Comparison of ENCODE assay signal across 14 cellular contexts in the genomic region with DNA sequence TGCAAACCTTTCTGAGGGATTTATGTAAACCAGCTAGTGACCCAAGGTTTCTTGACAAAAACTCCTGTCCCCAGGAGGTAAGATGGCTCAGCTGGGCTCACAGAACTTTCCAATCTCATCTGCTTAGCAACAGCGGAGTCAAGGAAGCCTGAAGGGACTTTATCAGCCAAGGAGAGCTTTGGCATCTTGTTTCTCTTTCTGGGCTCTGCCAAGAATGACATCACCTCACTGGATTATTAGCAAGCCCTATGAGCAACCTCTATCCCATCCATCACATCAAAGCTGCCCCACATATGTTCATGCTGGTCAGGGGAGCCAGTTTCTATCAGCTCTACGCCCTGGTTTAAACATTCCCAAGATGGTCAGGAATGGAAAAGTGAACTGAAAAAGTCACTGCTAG.
A peak's percentile ranks its signal among the peaks of the same experiment; 100 is the strongest.
DNase-seq lines count a peak whose midpoint lies in the region; ATAC-seq and TF ChIP-seq lines count a peak whose summit lies in the region.
"Had no signal": no experiment of that assay in that cellular context is flagged by ENCODE, and none has a peak within 500 bp of the region (broad histone marks: within the 10 kb centered on the region; RNA-seq: fewer than 3 reads in every experiment).

No MANE protein-coding gene starts in this region.

- no peak overlapping the region for H3K14ac ChIP-seq in IMR-90 (replicated peaks; ENCODE audit: low read depth, low read length)

- no peak overlapping the region for H3K18ac ChIP-seq in IMR-90 (ENCODE audit: low read depth, low read length)

- no peaks in the 10 kb centered on the region for H3K9me1 ChIP-seq in IMR-90 (ENCODE audit: insufficient read depth, low read length)

- no peak overlapping the region for H4K91ac ChIP-seq in IMR-90 (ENCODE audit: insufficient read depth, low read depth, low read length)

- H4K5ac ChIP-seq in IMR-90 (ENCODE audit: low read depth, low read length): no peak overlapping the region

- dilution Hi-C loops in IMR-90 (cut with HindIII; ENCODE audit: low sequenced_read_pairs, unreplicated experiment): no loop called here

- H3K9me3 ChIP-seq in IMR-90 (ENCODE audit: control insufficient read depth, insufficient read depth, low read length) (no peaks in the 10 kb centered on the region), left lung (no peaks in the 10 kb centered on the region)
- H3K9me3 ChIP-seq: prostate gland, vagina had no signal

- CTCF ChIA-PET in IMR-90 (lab: Yijun Ruan, JAX): no interaction called here

- H3K56ac ChIP-seq in IMR-90 (ENCODE audit: extremely low read depth, insufficient read depth, low read length): no peak overlapping the region

- H2AFZ ChIP-seq in IMR-90 (replicated peaks; ENCODE audit: low read length, poor library complexity): no peak overlapping the region

- H3K4me1 ChIP-seq in IMR-90 (ENCODE audit: control insufficient read depth, insufficient read depth, low read length) (no peaks in the 10 kb centered on the region), left lung (no peaks in the 10 kb centered on the region)
- H3K4me1 ChIP-seq: prostate gland, vagina had no signal

- no peak overlapping the region for H3K4ac ChIP-seq in IMR-90 (ENCODE audit: low read depth, low read length)

- BruUV-seq in IMR-90 (replicated peaks; lab: Mats Ljungman, UMichigan): no TSS peak

- in situ Hi-C loops in IMR-90 (cut with MboI; ENCODE audit: low sequenced_read_pairs): no loop called here

- peaks cover 6 to 15% of the 10 kb centered on the region in 2 donors for H3K27me3 Mint-ChIP-seq in natural killer cell treated with Interleukin-12 subunit alpha and Interleukin-12 subunit beta and Interleukin-15 and Interleukin-18, amount 100 ng/mL, for 72 hours

- 0 out of 2 replicates have a peak, but pooled peaks have one; percentile 13 for TF ChIP-seq RAD21 in IMR-90 (IDR thresholded peaks at IDR 0.05; ENCODE audit: low read length)

- H2AK5ac ChIP-seq in IMR-90 (ENCODE audit: low read depth, low read length): no peak overlapping the region

- intact Hi-C loops in IMR-90 (cut with micrococcal nuclease) (no loop called here), left lung (cut with DNase I) (no loop called here)

- no peak overlapping the region for H3K9ac ChIP-seq in IMR-90 (ENCODE audit: low read depth, low read length)

- no peak overlapping the region for H3K4me3 Mint-ChIP-seq in natural killer cell treated with Interleukin-12 subunit alpha and Interleukin-12 subunit beta and Interleukin-15 and Interleukin-18, amount 100 ng/mL, for 72 hours
- H3K4me3 Mint-ChIP-seq: activated CD4-positive, alpha-beta T cell treated with anti-CD3 and anti-CD28 coated beads for 36 hours; activated naive CD4-positive, alpha-beta T cell treated with anti-CD3 and anti-CD28 coated beads, Interleukin-2, amount 10 ng/mL, durations not matched to agents 7 days and 5 days; CD14-positive monocyte had no signal

- H3K27ac ChIP-seq in IMR-90 (ENCODE audit: insufficient read depth, low read length) (no peak overlapping the region), left lung (no peak overlapping the region)
- H3K27ac ChIP-seq: prostate gland, vagina had no signal

- H2BK15ac ChIP-seq in IMR-90 (ENCODE audit: low read depth, low read length): no peak overlapping the region

- ATAC-seq in IMR-90 (ENCODE audit: low read depth) (peak; percentile 93), left lung (peak; percentile 64), HG02678 (IDR thresholded peaks at IDR 0.05; ENCODE audit: unreplicated experiment) (no peak), GM21367 (IDR thresholded peaks at IDR 0.05; ENCODE audit: unreplicated experiment) (no peak)
- no peak for ATAC-seq in natural killer cell treated with Interleukin-12 subunit alpha and Interleukin-12 subunit beta and Interleukin-15 and Interleukin-18, amount 100 ng/mL, for 72 hours
- ATAC-seq: activated CD4-positive, alpha-beta T cell treated with anti-CD3 and anti-CD28 coated beads for 36 hours had no signal

- TF ChIP-seq POLR2A in IMR-90 (IDR thresholded peaks at IDR 0.05; ENCODE audit: low read depth, low read length): no peak

- no peak overlapping the region for H4K8ac ChIP-seq in IMR-90 (ENCODE audit: low read depth in 2 of 2, low read length in 2 of 2)

- no peaks in the 10 kb centered on the region for H3K79me1 ChIP-seq in IMR-90 (ENCODE audit: low read depth in 1 of 2, low read length in 2 of 2)

- H3K27me3 ChIP-seq in IMR-90 (ENCODE audit: control insufficient read depth, insufficient read depth, low read length) (no peaks in the 10 kb centered on the region; the same call in 1 of the 2 replicates), left lung (no peaks in the 10 kb centered on the region)
- H3K27me3 ChIP-seq: vagina had no signal

- no peak overlapping the region for H3K4me3 ChIP-seq in AG09309 (ENCODE audit: control insufficient read depth, low read depth, low read length)
- no peak overlapping the region for H3K4me3 ChIP-seq in IMR-90 (ENCODE audit: insufficient read depth, low read depth, low read length)
- no peak overlapping the region for H3K4me3 ChIP-seq in left lung
- H3K4me3 ChIP-seq: prostate gland, vagina had no signal

- no peaks in the 10 kb centered on the region for H3K36me3 ChIP-seq in IMR-90 (ENCODE audit: control insufficient read depth, insufficient read depth, low read length)
- H3K36me3 ChIP-seq in left lung: no peaks in the 10 kb centered on the region
- H3K36me3 ChIP-seq: prostate gland, vagina had no signal

- no peaks in the 10 kb centered on the region for H4K20me1 ChIP-seq in IMR-90 (ENCODE audit: insufficient read depth, low read length)

- H3K4me2 ChIP-seq in IMR-90 (ENCODE audit: low read depth, low read length): no peak overlapping the region

- H2BK120ac ChIP-seq in IMR-90 (ENCODE audit: low read depth, low read length): no peak overlapping the region

- H2BK5ac ChIP-seq in IMR-90 (ENCODE audit: low read depth, low read length, poor library complexity, severe bottlenecking): no peak overlapping the region

- H3K27ac Mint-ChIP-seq in natural killer cell treated with Interleukin-12 subunit alpha and Interleukin-12 subunit beta and Interleukin-15 and Interleukin-18, amount 100 ng/mL, for 72 hours: no peak overlapping the region
- H3K27ac Mint-ChIP-seq: activated CD4-positive, alpha-beta T cell treated with anti-CD3 and anti-CD28 coated beads for 36 hours; activated naive CD4-positive, alpha-beta T cell treated with anti-CD3 and anti-CD28 coated beads, Interleukin-2, amount 10 ng/mL, durations not matched to agents 7 days and 5 days; CD14-positive monocyte had no signal

- TF ChIP-seq CTCF in AG09309 (IDR thresholded peaks at IDR 0.05; ENCODE audit: control insufficient read depth, insufficient read depth, low read depth, low read length, missing control alignments) (no peak), IMR-90 (conservative IDR thresholded peaks at IDR 0.05; ENCODE audit: low read depth, low read length) (no peak), left lung (IDR thresholded peaks at IDR 0.05) (no peak)

- no peaks in the 10 kb centered on the region for H3K9me3 Mint-ChIP-seq in natural killer cell treated with Interleukin-12 subunit alpha and Interleukin-12 subunit beta and Interleukin-15 and Interleukin-18, amount 100 ng/mL, for 72 hours
- H3K9me3 Mint-ChIP-seq: activated naive CD4-positive, alpha-beta T cell treated with anti-CD3 and anti-CD28 coated beads, Interleukin-2, amount 10 ng/mL, durations not matched to agents 7 days and 5 days had no signal

- H2AK9ac ChIP-seq in IMR-90 (replicated peaks; ENCODE audit: low read depth, low read length, poor library complexity): no peak overlapping the region

- H3K36me3 Mint-ChIP-seq in natural killer cell treated with Interleukin-12 subunit alpha and Interleukin-12 subunit beta and Interleukin-15 and Interleukin-18, amount 100 ng/mL, for 72 hours: no peaks in the 10 kb centered on the region
- H3K36me3 Mint-ChIP-seq: activated naive CD4-positive, alpha-beta T cell treated with anti-CD3 and anti-CD28 coated beads, Interleukin-2, amount 10 ng/mL, durations not matched to agents 7 days and 5 days; CD14-positive monocyte had no signal

- POLR2A ChIA-PET in IMR-90 (lab: Charles Lee; ENCODE audit: unreplicated experiment): no interaction called here

- no peak overlapping the region for H2BK20ac ChIP-seq in IMR-90 (ENCODE audit: low read depth, low read length)

- no peak overlapping the region for H3K23ac ChIP-seq in IMR-90 (ENCODE audit: low read depth, low read length)

- no peaks in the 10 kb centered on the region for H3K4me1 Mint-ChIP-seq in natural killer cell treated with Interleukin-12 subunit alpha and Interleukin-12 subunit beta and Interleukin-15 and Interleukin-18, amount 100 ng/mL, for 72 hours (ENCODE audit: low read depth in 2 of 2)
- H3K4me1 Mint-ChIP-seq: activated naive CD4-positive, alpha-beta T cell treated with anti-CD3 and anti-CD28 coated beads, Interleukin-2, amount 10 ng/mL, durations not matched to agents 7 days and 5 days had no signal

- DNase-seq in AG09309 (ENCODE audit: low read depth) (peak; percentile 65), IMR-90 (peak; percentile 97), cerebellar cortex (ENCODE audit: low spot score) (peak; percentile 7), left lung (no peak)
- no peak for DNase-seq in stimulated activated CD4-positive, alpha-beta T cell treated with anti-CD3 and anti-CD28 coated beads, Interleukin-15, amount 100 ng/mL, for 24 hours
- no peak for DNase-seq in natural killer cell treated with Interleukin-12 subunit alpha and Interleukin-12 subunit beta and Interleukin-15 and Interleukin-18, amount 100 ng/mL, for 72 hours (ENCODE audit: low spot score)
- DNase-seq: activated CD4-positive, alpha-beta T cell treated with anti-CD3 and anti-CD28 coated beads for 36 hours; activated naive CD4-positive, alpha-beta T cell treated with anti-CD3 and anti-CD28 coated beads, Interleukin-2, amount 10 ng/mL, durations not matched to agents 7 days and 5 days; kidney had no signal

- no CpG with 5 or more reads among the region's 2 CpGs for WGBS in IMR-90 (ENCODE audit: extremely low coverage in 2 of 2, insufficient read length in 1 of 2), 2 experiments

TF ChIP-seq in IMR-90, 13 proteins besides CTCF, POLR2A, EP300 and RAD21 (continues in another document):
- TF ChIP-seq BHLHE40 (IDR thresholded peaks at IDR 0.05; ENCODE audit: low read depth, low read length): no peak
- TF ChIP-seq RFX5 (IDR thresholded peaks at IDR 0.05; ENCODE audit: low read depth, low read length): peak; percentile 89
- TF ChIP-seq MAFK (IDR thresholded peaks at IDR 0.05; ENCODE audit: low read depth, low read length): no peak
- no peak; the same call in 1 of the 2 replicates for TF ChIP-seq FOS (IDR thresholded peaks at IDR 0.05; ENCODE audit: low read depth, low read length)
- TF ChIP-seq, protein P1, sequence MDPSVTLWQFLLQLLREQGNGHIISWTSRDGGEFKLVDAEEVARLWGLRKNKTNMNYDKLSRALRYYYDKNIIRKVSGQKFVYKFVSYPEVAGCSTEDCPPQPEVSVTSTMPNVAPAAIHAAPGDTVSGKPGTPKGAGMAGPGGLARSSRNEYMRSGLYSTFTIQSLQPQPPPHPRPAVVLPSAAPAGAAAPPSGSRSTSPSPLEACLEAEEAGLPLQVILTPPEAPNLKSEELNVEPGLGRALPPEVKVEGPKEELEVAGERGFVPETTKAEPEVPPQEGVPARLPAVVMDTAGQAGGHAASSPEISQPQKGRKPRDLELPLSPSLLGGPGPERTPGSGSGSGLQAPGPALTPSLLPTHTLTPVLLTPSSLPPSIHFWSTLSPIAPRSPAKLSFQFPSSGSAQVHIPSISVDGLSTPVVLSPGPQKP (IDR thresholded peaks at IDR 0.05; ENCODE audit: borderline replicate concordance, low read depth, low read length): no peak

Comparison
In these comparisons a context has a peak if more than half of its experiments do, and no peak if none do; other contexts are left out.
1. DNase-seq: peak in AG09309 (single experiment), IMR-90 (single experiment) and cerebellar cortex (single experiment); none in left lung (0 of 2), stimulated activated CD4-positive, alpha-beta T cell treated with anti-CD3 and anti-CD28 coated beads, Interleukin-15, amount 100 ng/mL, for 24 hours (single experiment) and natural killer cell treated with Interleukin-12 subunit alpha and Interleukin-12 subunit beta and Interleukin-15 and Interleukin-18, amount 100 ng/mL, for 72 hours (single experiment).
2. ATAC-seq: peak in IMR-90 (single experiment) and left lung (single experiment); none in natural killer cell treated with Interleukin-12 subunit alpha and Interleukin-12 subunit beta and Interleukin-15 and Interleukin-18, amount 100 ng/mL, for 72 hours (0 of 2), HG02678 (single experiment) and GM21367 (single experiment).